Comparison of ENCODE assay signal across 1 cellular context in the genomic region with DNA sequence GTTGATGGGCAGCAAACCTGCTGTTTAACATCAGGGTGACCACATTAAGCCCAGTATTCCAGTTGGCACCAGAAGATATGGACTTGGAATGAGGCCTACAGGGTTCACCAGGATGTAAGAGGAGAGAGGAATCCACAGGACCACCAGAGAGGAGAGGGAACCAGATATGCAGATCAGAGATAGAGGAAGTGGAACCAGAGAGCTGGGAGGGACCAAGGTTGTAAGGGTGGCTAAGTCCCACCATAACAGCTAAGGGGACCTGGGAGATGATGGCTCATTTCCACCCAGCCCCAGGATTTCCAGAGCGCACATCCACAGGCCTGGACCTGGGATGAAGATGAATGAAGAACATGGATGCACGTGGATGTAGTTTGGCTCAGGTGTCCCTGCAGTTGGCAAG.
TF ChIP-seq lines count a peak whose summit lies in the region.

No MANE protein-coding gene starts in this region.

TF ChIP-seq in GM12878, 131 proteins besides CTCF, POLR2A, EP300 and RAD21:
- TF ChIP-seq BACH1 (IDR thresholded peaks at IDR 0.05; ENCODE audit: borderline replicate concordance) (no peak), SPI1 (IDR thresholded peaks at IDR 0.05; ENCODE audit: borderline replicate concordance, insufficient read depth, low read depth, low read length) (peak; percentile 86), POU2F2 (IDR thresholded peaks at IDR 0.05; ENCODE audit: borderline replicate concordance, low read depth, low read length) (no peak), CBX5 (IDR thresholded peaks at IDR 0.05; ENCODE audit: low read depth) (no peak), MXI1 (IDR thresholded peaks at IDR 0.05; ENCODE audit: low read depth, low read length) (no peak), POLR2AphosphoS5 (IDR thresholded peaks at IDR 0.05; ENCODE audit: low read length) (0 out of 2 replicates have a peak, but pooled peaks have one; percentile 37), LARP7 (IDR thresholded peaks at IDR 0.05) (no peak), IKZF2 (IDR thresholded peaks at IDR 0.05) (0 out of 4 replicates have a peak, but pooled peaks of 1 of the 2 experiments have one; percentile 12), NBN (IDR thresholded peaks at IDR 0.05) (no peak), IKZF1 (conservative IDR thresholded peaks at IDR 0.05) (no peak)
